In the genomic region with DNA sequence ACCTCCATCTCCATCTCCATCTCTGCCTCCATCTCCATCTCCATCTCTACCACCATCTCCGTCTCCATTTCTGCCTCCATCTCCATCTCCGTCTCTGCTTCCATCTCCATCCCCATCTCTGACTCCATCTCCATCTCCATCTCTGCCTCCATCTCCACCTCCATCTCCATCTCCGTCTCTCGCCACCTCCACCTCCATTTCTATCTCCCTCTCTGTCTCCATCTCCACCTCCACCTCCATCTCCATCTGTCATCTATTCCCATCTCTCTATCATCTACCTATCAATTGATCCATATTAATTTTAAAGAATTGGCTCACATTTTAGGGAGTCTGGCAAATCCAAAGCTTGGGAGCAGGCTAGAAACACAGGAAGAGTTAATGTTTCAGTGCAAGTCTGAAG, we compare ENCODE assay signal across 24 cellular contexts. TPM values are rescaled to one million over a fixed set of nuclear protein-coding genes. Genes with fewer than 3 reads are reported as not detected.
DNase-seq lines count a peak whose midpoint lies in the region; FAIRE-seq and TF ChIP-seq lines count a peak whose summit lies in the region.
"Had no signal": no experiment of that assay in that cellular context is flagged by ENCODE, and none has a peak within 500 bp of the region (broad histone marks: within the 10 kb centered on the region; RNA-seq: fewer than 3 reads in every experiment).

No MANE protein-coding gene starts in this region.

- H3K36me3 ChIP-seq in BLaER1 (no peaks in the 10 kb centered on the region), Karpas-422 (ENCODE audit: insufficient read depth, low read length) (no peaks in the 10 kb centered on the region), H1 (ENCODE audit: control insufficient read depth in 2 of 4, insufficient read depth in 4 of 4, low read length in 3 of 4) (no peaks in the 10 kb centered on the region), tibial nerve (no peaks in the 10 kb centered on the region)

- H3K4me1 ChIP-seq in BLaER1: peaks cover 34% of the 10 kb centered on the region
- peaks cover 45% of the 10 kb centered on the region for H3K4me1 ChIP-seq in Karpas-422 (ENCODE audit: low read length)
- peaks cover 0 to 5% (median 1%) of the 10 kb centered on the region in 4 experiments; a peak in 1 of 7 replicates for H3K4me1 ChIP-seq in H1 (replicated peaks in 1 of 4; ENCODE audit: control insufficient read depth in 3 of 4, insufficient read depth in 4 of 4, low read length in 3 of 4)
- H3K4me1 ChIP-seq in tibial nerve: no peaks in the 10 kb centered on the region

- TF ChIP-seq POLR2A in H1 (IDR thresholded peaks at IDR 0.05; ENCODE audit: control extremely low read depth in 1 of 2, low read depth in 2 of 2, low read length in 2 of 2) (no peak), tibial nerve (IDR thresholded peaks at IDR 0.05) (no peak)

- no peak overlapping the region for H2BK12ac ChIP-seq in H1 (ENCODE audit: low read depth, low read length)

- H3K4me2 ChIP-seq in BLaER1 (no peak overlapping the region), Karpas-422 (ENCODE audit: low read depth, low read length, poor library complexity, severe bottlenecking) (no peak overlapping the region), H1 (ENCODE audit: insufficient read depth in 1 of 2, low read depth in 2 of 2, low read length in 2 of 2) (no peak overlapping the region)

- no peak overlapping the region for H2AFZ ChIP-seq in Karpas-422 (ENCODE audit: low read length)
- no peak overlapping the region for H2AFZ ChIP-seq in H1 (ENCODE audit: low read length)

- H3K79me1 ChIP-seq in H1 (ENCODE audit: low read depth, low read length): no peaks in the 10 kb centered on the region

- peaks cover 19% of the 10 kb centered on the region; the same call in 1 of the 2 replicates for H3K23me2 ChIP-seq in H1 (ENCODE audit: low read depth, low read length)

- no peak overlapping the region for H2BK20ac ChIP-seq in H1 (ENCODE audit: low read length)

- WGBS in H1 (ENCODE audit: extremely low coverage in 1 of 2, insufficient coverage in 1 of 2, insufficient read length in 1 of 2, insufficient replicate concordance in 2 of 2, low coverage in 1 of 2, low lambda C conversion rate in 2 of 2, missing lambda C conversion rate in 1 of 2), 2 experiments: 92 to 100% methylated on average over 2 to 4 of the region's 4 CpGs
- WGBS in tibial nerve, 2 donors: 84 to 85% methylated on average over 4 of the region's 4 CpGs

- no peak overlapping the region for H4K91ac ChIP-seq in H1 (replicated peaks; ENCODE audit: insufficient read length, low read length)

- peak overlapping the region; percentile 4; the same call in 1 of the 2 replicates for H2AK5ac ChIP-seq in H1 (ENCODE audit: low read depth, low read length)

- H2BK15ac ChIP-seq in H1 (ENCODE audit: low read length): no peak overlapping the region

- no peak overlapping the region for H3K18ac ChIP-seq in H1 (ENCODE audit: extremely low read depth, low read length)

- H3K4ac ChIP-seq in H1 (replicated peaks; ENCODE audit: insufficient read length, low read depth, low read length): no peak overlapping the region

- no peak overlapping the region for H4K8ac ChIP-seq in H1 (ENCODE audit: extremely low read depth, insufficient read depth, low read length)

- CTCF ChIA-PET in H1 (lab: Charles Lee; ENCODE audit: partially characterized antibody): no interaction called here

- POLR2A ChIA-PET in H1 (lab: Charles Lee; ENCODE audit: partially characterized antibody): no interaction called here

- no peak overlapping the region for H3K56ac ChIP-seq in H1 (replicated peaks; ENCODE audit: insufficient read length, low read depth, low read length)

- H3K14ac ChIP-seq in H1 (ENCODE audit: insufficient read length): no peak overlapping the region

- no peak overlapping the region for H3K9ac ChIP-seq in BLaER1
- H3K9ac ChIP-seq in Karpas-422 (ENCODE audit: low read length): no peak overlapping the region
- no peak overlapping the region for H3K9ac ChIP-seq in H1 (replicated peaks in 1 of 4; ENCODE audit: extremely low read depth in 1 of 4, low read depth in 3 of 4, low read length in 3 of 4)

- no peak overlapping the region for H4K5ac ChIP-seq in H1 (ENCODE audit: insufficient read length, low read depth, low read length)

- H3K27ac ChIP-seq in BLaER1 (no peak overlapping the region), Karpas-422 (ENCODE audit: low read length) (0 out of 2 replicates have a peak overlapping the region, but pooled peaks have one; percentile 22), H1 (ENCODE audit: low read depth, low read length) (no peak overlapping the region), tibial nerve (no peak overlapping the region)

- no peak for FAIRE-seq in H1 (lab: Jason Lieb, UNC)
- FAIRE-seq: A204.1, GM18507 had no signal

- H4K20me1 ChIP-seq in BLaER1 (no peaks in the 10 kb centered on the region), Karpas-422 (ENCODE audit: insufficient read depth, low read depth, low read length) (no peaks in the 10 kb centered on the region), H1 (replicated peaks in 1 of 2; ENCODE audit: control insufficient read depth in 1 of 2, insufficient read depth in 2 of 2, low read length in 2 of 2) (no peaks in the 10 kb centered on the region)

- TF ChIP-seq CTCF in H1 (IDR thresholded peaks at IDR 0.05; ENCODE audit: control extremely low read depth in 1 of 3, insufficient read depth in 1 of 3, low read depth in 1 of 3, low read length in 3 of 3): no peak
- TF ChIP-seq CTCF in tibial nerve (IDR thresholded peaks at IDR 0.05): no peak

- H3K4me3 ChIP-seq in BLaER1 (0 out of 2 replicates have a peak overlapping the region, but pooled peaks have one; percentile 30), Karpas-422 (ENCODE audit: low read length) (no peak overlapping the region), H1 (ENCODE audit: extremely low read depth in 1 of 4, insufficient read depth in 2 of 4, low read depth in 3 of 4, low read length in 4 of 4) (no peak overlapping the region), tibial nerve (no peak overlapping the region)
- H3K4me3 ChIP-seq: GM12878 had no signal

- H3K9me2 ChIP-seq in Karpas-422 (replicated peaks; ENCODE audit: insufficient read depth, low read length): no peaks in the 10 kb centered on the region

- H3K27me3 ChIP-seq in BLaER1 (no peaks in the 10 kb centered on the region), Karpas-422 (ENCODE audit: low read length) (no peaks in the 10 kb centered on the region), H1 (replicated peaks in 1 of 4; ENCODE audit: control insufficient read depth in 3 of 4, extremely low read depth in 1 of 4, insufficient read depth in 3 of 4, low read length in 3 of 4) (no peaks in the 10 kb centered on the region), tibial nerve (no peaks in the 10 kb centered on the region)

- H3K23ac ChIP-seq in H1 (ENCODE audit: insufficient read length): no peak overlapping the region

- H2BK5ac ChIP-seq in H1 (ENCODE audit: low read depth, low read length): no peak overlapping the region

- TF ChIP-seq EP300 in H1 (IDR thresholded peaks at IDR 0.05; ENCODE audit: borderline replicate concordance in 1 of 2, low read depth in 2 of 2, low read length in 2 of 2) (no peak), tibial nerve (IDR thresholded peaks at IDR 0.05) (no peak)

- H3K9me3 ChIP-seq in BLaER1 (peaks cover 36% of the 10 kb centered on the region), Karpas-422 (ENCODE audit: low read length) (peaks cover 8% of the 10 kb centered on the region), H1 (ENCODE audit: insufficient read depth in 2 of 2, low read depth in 1 of 2, low read length in 1 of 2) (peaks cover 6 to 11% of the 10 kb centered on the region in 2 experiments; a peak in 3 of 4 replicates), tibial nerve (no peaks in the 10 kb centered on the region)

- H3K79me2 ChIP-seq in Karpas-422 (ENCODE audit: low read length) (no peaks in the 10 kb centered on the region), H1 (ENCODE audit: control insufficient read depth in 1 of 2, insufficient read depth in 2 of 2, low read length in 2 of 2) (no peaks in the 10 kb centered on the region)

- DNase-seq in Karpas-422: no peak
- no peak for DNase-seq in H1 (ENCODE audit: low read depth in 1 of 2, low spot score in 2 of 2)
- no peak for DNase-seq in activated CD8-positive, alpha-beta memory T cell treated with anti-CD3 and anti-CD28 coated beads, Interleukin-2, amount 50 U/mL, for 48 hours
- no peak for DNase-seq in SKM-1 treated with dmso at 0.1 percent for 144 hours (lab: John Stamatoyannopoulos, UW; ENCODE audit: unreplicated experiment)
- DNase-seq in tibial nerve (ENCODE audit: low spot score in 2 of 2): no peak
- DNase-seq: 8988T; ACHN; C1 segment of cervical spinal cord; CD4-positive, alpha-beta memory T cell; CD4-positive, CD25-positive, alpha-beta regulatory T cell; CD8-positive, alpha-beta memory T cell; COR-L47; DMS 273 treated with DMSO at 0.1 percent for 48 hours; DMS153; DMS53; DMS79; DND-41; EL; GDM1 had no signal

- TF ChIP-seq RAD21 in H1 (IDR thresholded peaks at IDR 0.05 in 1 of 2, conservative IDR thresholded peaks at IDR 0.05 in 1 of 2; ENCODE audit: low read depth in 2 of 2, low read length in 2 of 2): no peak

- no peak overlapping the region for H2BK120ac ChIP-seq in H1 (replicated peaks; ENCODE audit: low read depth, low read length)

TF ChIP-seq in H1, 55 proteins besides CTCF, POLR2A, EP300 and RAD21:
- no peak for TF ChIP-seq RNF2 (IDR thresholded peaks at IDR 0.05; ENCODE audit: borderline replicate concordance, low read depth, low read length, missing control alignments, poor library complexity, severe bottlenecking)

RNA-seq across cellular contexts. Expression of a gene that starts 39.6 kb away (rescaled TPM):
- total RNA-seq in Karpas-422 (2014; rRNA removed; shearing (Covaris generic); ENCODE audit: low replicate concordance): 0.15 and 0.25 TPM in 2 replicates
- total RNA-seq in H1 (2021; fragmentation: NEBNext Ultra II Directional; extraction: Animal tissue kit (Norgen Biotek cat#: 25700)): 1.4 and 1.5 TPM in 2 replicates
- polyA plus RNA-seq in H1 (2011; rRNA removed): 2.8 and 3.3 TPM in 2 replicates
- polyA plus RNA-seq in H1 (2011; cell fraction: cytosol; rRNA removed): 4.0 TPM
- polyA plus RNA-seq in H1 (2011; cell fraction: nucleus; rRNA removed): 2.9 TPM
- polyA plus RNA-seq in H1 (2012, experiment 1 of 2): 1.7 to 4.8 TPM (median 2.5 TPM) in 4 replicates
- polyA plus RNA-seq in H1 (2012, experiment 2 of 2): 0.16 TPM
- polyA plus RNA-seq in H1 (2013, experiment 1 of 2): 4.5 TPM
- polyA plus RNA-seq in H1 (2013, experiment 2 of 2): 4.8 TPM
- polyA minus RNA-seq in H1 (2011; rRNA and poly(A)+ RNA removed): 4.7 and 5.1 TPM in 2 replicates
- polyA minus RNA-seq in H1 (2011; cell fraction: cytosol; rRNA and poly(A)+ RNA removed): 2.1 TPM
- 2.8 TPM for polyA minus RNA-seq in H1 (2011; cell fraction: nucleus; rRNA and poly(A)+ RNA removed)
- not detected for total RNA-seq in tibial nerve
- total RNA-seq: CD4-positive, alpha-beta memory T cell; CD4-positive, CD25-positive, alpha-beta regulatory T cell; GM12878 had no signal
- polyA plus RNA-seq: CD14-positive monocyte; CD4-positive, alpha-beta memory T cell had no signal
